ENCODE assay signal across 22 cellular contexts in genomic region chr9:9174358-9174757, GRCh38.
DNase-seq lines count a peak whose midpoint lies in the region; ATAC-seq, FAIRE-seq and TF ChIP-seq lines count a peak whose summit lies in the region.
"Had no signal": no experiment of that assay in that cellular context is flagged by ENCODE, and none has a peak within 500 bp of the region (broad histone marks: within the 10 kb centered on the region; RNA-seq: fewer than 3 reads in every experiment).

No MANE protein-coding gene starts in this region.

- H3K4me1 ChIP-seq in HepG2 (ENCODE audit: insufficient read depth, low read length) (no peaks in the 10 kb centered on the region), right lobe of liver (no peaks in the 10 kb centered on the region), ovary (ENCODE audit: insufficient read depth) (no peaks in the 10 kb centered on the region)

- TF ChIP-seq CTCF in HepG2 (CRISPR knock-in tag; IDR thresholded peaks at IDR 0.05) = no peak
- TF ChIP-seq CTCF in right lobe of liver (IDR thresholded peaks at IDR 0.05) = no peak
- no peak for TF ChIP-seq CTCF in epithelial cell of esophagus (IDR thresholded peaks at IDR 0.05; ENCODE audit: insufficient read depth, low read depth, low read length, missing control alignments)
- no peak for TF ChIP-seq CTCF in ovary (IDR thresholded peaks at IDR 0.05)

- in situ Hi-C loops in HepG2 (cut with HindIII; ENCODE audit: extremely low pct_ligation_motif_present, low pct_unique_long_range_greater_than_20kb) = no loop called here

- H2AFZ ChIP-seq in HepG2 (ENCODE audit: low read length) = no peak overlapping the region
- H2AFZ ChIP-seq: GM23248 had no signal

- H3K4me3 ChIP-seq in HepG2 (replicated peaks in 1 of 3; ENCODE audit: insufficient read depth in 1 of 3, low read depth in 2 of 3, low read length in 3 of 3) = no peak overlapping the region
- no peak overlapping the region for H3K4me3 ChIP-seq in right lobe of liver
- no peak overlapping the region for H3K4me3 ChIP-seq in epithelial cell of esophagus (ENCODE audit: low read length)
- no peak overlapping the region for H3K4me3 ChIP-seq in ovary
- H3K4me3 ChIP-seq: GM23248 had no signal

- peaks cover 26% of the 10 kb centered on the region for H3K9me3 ChIP-seq in HepG2 (ENCODE audit: low read length)
- no peaks in the 10 kb centered on the region for H3K9me3 ChIP-seq in right lobe of liver
- H3K9me3 ChIP-seq in ovary = no peaks in the 10 kb centered on the region

- H3K36me3 ChIP-seq in HepG2 (replicated peaks in 1 of 2; ENCODE audit: control insufficient read depth in 1 of 2, insufficient read depth in 2 of 2, low read length in 2 of 2) (no peaks in the 10 kb centered on the region), right lobe of liver (no peaks in the 10 kb centered on the region), ovary (no peaks in the 10 kb centered on the region)

- H3K79me2 ChIP-seq in HepG2 (ENCODE audit: insufficient read depth, low read length) = no peaks in the 10 kb centered on the region

- TF ChIP-seq RAD21 in HepG2 (CRISPR knock-in tag; IDR thresholded peaks at IDR 0.05) = no peak

- intact Hi-C loops in HepG2 (cut with micrococcal nuclease; ENCODE audit: unreplicated experiment) = no loop called here
- intact Hi-C loops in right lobe of liver (cut with DNase I) = no loop called here
- intact Hi-C loops in ovary (cut with DNase I) = no loop called here

- POLR2A ChIA-PET in HepG2 (lab: Yijun Ruan, JAX) = no interaction called here

- DNase-seq in HepG2 (ENCODE audit: low spot score) = no peak
- no peak for DNase-seq in right lobe of liver
- peak; percentile 17 for DNase-seq in amniotic epithelial cell (ENCODE audit: low read depth)
- DNase-seq in epithelial cell of esophagus (ENCODE audit: low read depth) = peak; percentile 4
- no peak for DNase-seq in NCI-H187 treated with DMSO at 0.1 percent for 48 hours (lab: John Stamatoyannopoulos, UW)
- no peak for DNase-seq in NCI-H1436 (lab: John Stamatoyannopoulos, UW)
- no peak for DNase-seq in ovary
- DNase-seq: C1 segment of cervical spinal cord; Calu3; CD4-positive, alpha-beta memory T cell; COR-L47; DMS53; DMS79 treated with DMSO at 0.1 percent for 48 hours; GF-D8; GM23248; H9 had no signal

- no peak overlapping the region for H3K4me2 ChIP-seq in HepG2 (ENCODE audit: low read depth, low read length)

- no peaks in the 10 kb centered on the region for H3K27me3 ChIP-seq in HepG2 (ENCODE audit: control insufficient read depth in 1 of 2, insufficient read depth in 2 of 2, low read length in 2 of 2)
- no peaks in the 10 kb centered on the region for H3K27me3 ChIP-seq in right lobe of liver
- H3K27me3 ChIP-seq in ovary = no peaks in the 10 kb centered on the region

- ATAC-seq in HepG2 = no peak
- no peak for ATAC-seq in right lobe of liver
- no peak for ATAC-seq in GM18909 (IDR thresholded peaks at IDR 0.05; ENCODE audit: poor library complexity, unreplicated experiment)
- ATAC-seq: HCT116 had no signal

- H3K27ac ChIP-seq in HepG2 (ENCODE audit: extremely low read length, insufficient read depth, low read length) (no peak overlapping the region), right lobe of liver (no peak overlapping the region), ovary (no peak overlapping the region)
- H3K27ac ChIP-seq: 22Rv1, GM23248 had no signal

- FAIRE-seq in HepG2 (lab: Jason Lieb, UNC) = no peak
- FAIRE-seq: GM12891, GM18507, GM19239 had no signal

- BruUV-seq in HepG2 (replicated peaks; lab: Mats Ljungman, UMichigan) = no TSS peak

- CTCF ChIA-PET in HepG2 (lab: Yijun Ruan, JAX; ENCODE audit: low intra/inter-chr PET ratio, low total read pairs) = no interaction called here

- H3K9ac ChIP-seq in HepG2 (ENCODE audit: insufficient read depth, low read depth, low read length) = no peak overlapping the region
- H3K9ac ChIP-seq: GM23248 had no signal

- H4K20me1 ChIP-seq in HepG2 (ENCODE audit: insufficient read depth, low read length) = no peaks in the 10 kb centered on the region

- no peak for TF ChIP-seq POLR2A in HepG2 (IDR thresholded peaks at IDR 0.05; ENCODE audit: insufficient read depth in 1 of 2, low read depth in 2 of 2, low read length in 2 of 2)
- TF ChIP-seq POLR2A in right lobe of liver (IDR thresholded peaks at IDR 0.05) = no peak
- no peak for TF ChIP-seq POLR2A in ovary (IDR thresholded peaks at IDR 0.05)

- TF ChIP-seq EP300 in HepG2 (IDR thresholded peaks at IDR 0.05; ENCODE audit: low read depth in 2 of 2, low read length in 2 of 2) (no peak), HepG2 (CRISPR knock-in tag; IDR thresholded peaks at IDR 0.05; ENCODE audit: borderline replicate concordance) (no peak), ovary (IDR thresholded peaks at IDR 0.05) (no peak)

TF ChIP-seq in HepG2, 621 proteins besides CTCF, POLR2A, EP300 and RAD21:
- TF ChIP-seq CHCHD3 (CRISPR knock-in tag; IDR thresholded peaks at IDR 0.05) (no peak), MAFF (IDR thresholded peaks at IDR 0.05; ENCODE audit: low read depth, low read length) (peak; percentile 74), POGK (CRISPR knock-in tag; conservative IDR thresholded peaks at IDR 0.05) (no peak), MAFK (conservative IDR thresholded peaks at IDR 0.05 in 1 of 2, IDR thresholded peaks at IDR 0.05 in 1 of 2; ENCODE audit: low read length in 2 of 2) (peak; percentile 64 to 84)
- TF ChIP-seq, protein P1, sequence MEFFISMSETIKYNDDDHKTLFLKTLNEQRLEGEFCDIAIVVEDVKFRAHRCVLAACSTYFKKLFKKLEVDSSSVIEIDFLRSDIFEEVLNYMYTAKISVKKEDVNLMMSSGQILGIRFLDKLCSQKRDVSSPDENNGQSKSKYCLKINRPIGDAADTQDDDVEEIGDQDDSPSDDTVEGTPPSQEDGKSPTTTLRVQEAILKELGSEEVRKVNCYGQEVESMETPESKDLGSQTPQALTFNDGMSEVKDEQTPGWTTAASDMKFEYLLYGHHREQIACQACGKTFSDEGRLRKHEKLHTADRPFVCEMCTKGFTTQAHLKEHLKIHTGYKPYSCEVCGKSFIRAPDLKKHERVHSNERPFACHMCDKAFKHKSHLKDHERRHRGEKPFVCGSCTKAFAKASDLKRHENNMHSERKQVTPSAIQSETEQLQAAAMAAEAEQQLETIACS (CRISPR knock-in tag; IDR thresholded peaks at IDR 0.05) = no peak

Comparison
In these comparisons a context has a peak if more than half of its experiments do, and no peak if none do; other contexts are left out.
1. DNase-seq: peak in amniotic epithelial cell (single experiment) and epithelial cell of esophagus (single experiment); none in HepG2 (single experiment), right lobe of liver (0 of 3), NCI-H187 treated with DMSO at 0.1 percent for 48 hours (single experiment), NCI-H1436 (single experiment) and ovary (0 of 5).